ENCODE assay signal across 1 cellular context in genomic region chr15:81050806-81051205, GRCh38.
TF ChIP-seq lines count a peak whose summit lies in the region.

No MANE protein-coding gene starts in this region.

TF ChIP-seq in WTC11, 78 proteins besides CTCF, POLR2A, EP300 and RAD21 (continued from another document):
- no peak for TF ChIP-seq SOX15 (CRISPR knock-in tag; IDR thresholded peaks at IDR 0.05)
- no peak for TF ChIP-seq ARID4B (CRISPR knock-in tag; IDR thresholded peaks at IDR 0.05; ENCODE audit: borderline replicate concordance)
- TF ChIP-seq FOXP4 (CRISPR knock-in tag; IDR thresholded peaks at IDR 0.05) = no peak
